Comparison of ENCODE assay signal across 26 cellular contexts in genomic region chr1:220889333-220889732, GRCh38.
"Had no signal": no experiment of that assay in that cellular context is flagged by ENCODE, and none has a peak within 500 bp of the region (broad histone marks: within the 10 kb centered on the region; RNA-seq: fewer than 3 reads in every experiment).

No MANE protein-coding gene starts in this region.

- H3K4me3 ChIP-seq: ascending aorta, breast epithelium, cardiac muscle cell, colonic mucosa had no signal

- H3K36me3 ChIP-seq: breast epithelium, cardiac muscle cell, colonic mucosa had no signal

- H3K4me1 ChIP-seq: colonic mucosa had no signal

- H3K9me3 ChIP-seq: ascending aorta, breast epithelium, colonic mucosa had no signal

- ATAC-seq: activated CD4-positive, alpha-beta T cell treated with anti-CD3 and anti-CD28 coated beads for 36 hours; activated CD8-positive, alpha-beta T cell treated with anti-CD3 and anti-CD28 coated beads, Interleukin-2, amount 10 ng/mL, durations not matched to agents 7 days and 5 days; activated naive CD4-positive, alpha-beta T cell treated with anti-CD3 and anti-CD28 coated beads, Interleukin-2, amount 50 U/mL, for 72 hours; activated T-cell treated with anti-CD3 and anti-CD28 coated beads, Interleukin-2, amount 50 U/mL, for 72 hours had no signal

- DNase-seq: activated CD4-positive, alpha-beta memory T cell treated with anti-CD3 and anti-CD28 coated beads for 36 hours; activated CD4-positive, alpha-beta T cell treated with anti-CD3 and anti-CD28 coated beads for 36 hours; activated CD4-positive, alpha-beta T cell treated with anti-CD3 and anti-CD28 coated beads, Interleukin-2, amount 10 ng/mL, durations not matched to agents 24 days and 14 days; activated CD4-positive, CD25-positive, alpha-beta regulatory T cell; activated CD4-positive, CD25-positive, alpha-beta regulatory T cell treated with anti-CD3 and anti-CD28 coated beads, Interleukin-2, amount 50 U/mL, for 72 hours; activated CD8-positive, alpha-beta memory T cell treated with anti-CD3 and anti-CD28 coated beads, Interleukin-2, amount 50 U/mL, for 48 hours; activated CD8-positive, alpha-beta T cell treated with anti-CD3 and anti-CD28 coated beads, Interleukin-2, amount 10 ng/mL, durations not matched to agents 7 days and 5 days; activated gamma-delta T cell; activated naive CD4-positive, alpha-beta T cell; activated naive CD4-positive, alpha-beta T cell treated with anti-CD3 and anti-CD28 coated beads, Interleukin-2, amount 10 ng/mL, durations not matched to agents 7 days and 5 days; activated naive CD8-positive, alpha-beta T cell treated with anti-CD3 and anti-CD28 coated beads, Interleukin-2, amount 10 ng/mL, durations not matched to agents 7 days and 5 days; activated T-cell treated with anti-CD3 and anti-CD28 coated beads for 4 hours; activated T-cell treated with anti-CD3 and anti-CD28 coated beads, Interleukin-2, amount 50 U/mL, for 24 hours; activated T-cell treated with anti-CD3 and anti-CD28 coated beads, Interleukin-2, amount 50 U/mL, for 72 hours; central memory CD4-positive, alpha-beta T cell; cerebellar nuclear complex; colonic mucosa; effector CD8-positive, alpha-beta T cell; foreskin fibroblast; head of caudate nucleus; hippocampal formation; T1000 had no signal
